Comparison of ENCODE assay signal across 39 cellular contexts in the genomic region with DNA sequence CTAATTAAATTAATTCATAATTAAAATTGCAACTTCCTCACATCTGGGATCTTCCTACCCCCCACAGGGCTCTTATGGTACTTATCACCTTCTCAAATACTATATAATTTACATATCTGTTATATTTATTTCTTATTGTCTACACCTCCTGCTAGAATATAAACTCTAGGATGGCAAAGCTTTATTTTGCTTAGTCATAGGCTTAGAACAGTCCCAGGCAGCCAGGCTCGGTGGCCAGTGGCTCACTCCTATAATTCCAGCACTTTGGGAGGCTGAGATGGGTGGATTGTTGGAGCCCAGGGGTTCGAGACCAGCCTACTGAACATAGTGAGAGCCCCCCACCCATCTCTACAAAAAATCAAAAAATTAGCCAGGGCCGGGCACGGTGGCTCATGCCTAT. TPM values are rescaled to one million over a fixed set of nuclear protein-coding genes. Genes with fewer than 3 reads are reported as not detected.
"Had no signal": no experiment of that assay in that cellular context is flagged by ENCODE, and none has a peak within 500 bp of the region (broad histone marks: within the 10 kb centered on the region; RNA-seq: fewer than 3 reads in every experiment).

No MANE protein-coding gene starts in this region.

- H3K27ac Mint-ChIP-seq: activated B cell treated with CpG ODN at 0.5 μM for 24 hours; activated CD4-positive, alpha-beta memory T cell treated with anti-CD3 and anti-CD28 coated beads for 36 hours; activated CD4-positive, alpha-beta T cell treated with anti-CD3 and anti-CD28 coated beads, Interleukin-2, amount 10 ng/mL, durations not matched to agents 24 days and 14 days; activated CD8-positive, alpha-beta T cell treated with anti-CD3 and anti-CD28 coated beads for 36 hours; activated naive CD4-positive, alpha-beta T cell treated with anti-CD3 and anti-CD28 coated beads for 36 hours; activated naive CD8-positive, alpha-beta T cell; activated naive CD8-positive, alpha-beta T cell treated with anti-CD3 and anti-CD28 coated beads, Interleukin-2, amount 10 ng/mL, durations not matched to agents 7 days and 5 days; activated naive CD8-positive, alpha-beta T cell treated with anti-CD3 and anti-CD28 coated beads, Interleukin-2, amount 50 U/mL, for 24 hours; activated T-cell treated with anti-CD3 and anti-CD28 coated beads, Interleukin-2, amount 50 U/mL, for 72 hours; activated T-helper 1 cell treated with anti-CD3 and anti-CD28 coated beads, Interleukin-12 subunit alpha, Interleukin-12 subunit beta, Interleukin-2, Interleukin-4 antibody, amounts not matched to agents 30 ng/mL and 10 ng/mL and 1 ng/mL, durations not matched to agents 14 hours and 24 hours and 36 hours; activated T-helper 17 cell treated with anti-CD3 and anti-CD28 coated beads, Interleukin-2, amount 50 U/mL, for 72 hours; brain; T-helper 1 cell treated with Interleukin-12 subunit alpha and Interleukin-12 subunit beta and Interleukin-4 antibody, amounts not matched to agents 30 μg/mL and 1 μg/mL, for 36 hours; T-helper 2 cell treated with Interferon-gamma antibody and Interleukin-4, amounts not matched to agents 5 μg/mL and 100 μg/mL, for 36 hours had no signal

- FAIRE-seq: bronchial epithelial cell, TTC549 had no signal

- H3K4me1 ChIP-seq: ascending aorta had no signal

- H3K36me3 Mint-ChIP-seq: activated CD4-positive, alpha-beta memory T cell treated with anti-CD3 and anti-CD28 coated beads for 36 hours had no signal

- H3K4me1 Mint-ChIP-seq: activated B cell treated with CpG ODN at 0.5 μM for 24 hours; activated CD4-positive, alpha-beta T cell treated with anti-CD3 and anti-CD28 coated beads, Interleukin-2, amount 10 ng/mL, durations not matched to agents 24 days and 14 days; activated naive CD8-positive, alpha-beta T cell treated with anti-CD3 and anti-CD28 coated beads, Interleukin-2, amount 10 ng/mL, durations not matched to agents 7 days and 5 days; activated naive CD8-positive, alpha-beta T cell treated with anti-CD3 and anti-CD28 coated beads, Interleukin-2, amount 50 U/mL, for 24 hours; activated T-helper 17 cell treated with anti-CD3 and anti-CD28 coated beads, Interleukin-2, amount 50 U/mL, for 72 hours; brain; central memory CD8-positive, alpha-beta T cell had no signal

- H3K27me3 ChIP-seq: ascending aorta, cardiac muscle cell had no signal

- ATAC-seq: activated CD8-positive, alpha-beta T cell treated with anti-CD3 and anti-CD28 coated beads for 36 hours; activated naive CD8-positive, alpha-beta T cell treated with anti-CD3 and anti-CD28 coated beads, Interleukin-2, amount 50 U/mL, for 24 hours; activated T-cell treated with anti-CD3 and anti-CD28 coated beads, Interleukin-2, amount 50 U/mL, for 4 hours; activated T-cell treated with anti-CD3 and anti-CD28 coated beads, Interleukin-2, amount 50 U/mL, for 72 hours; activated T-helper 17 cell treated with anti-CD3 and anti-CD28 coated beads, Interleukin-2, amount 50 U/mL, for 72 hours had no signal

- H3K9me3 Mint-ChIP-seq: activated CD8-positive, alpha-beta T cell treated with anti-CD3 and anti-CD28 coated beads for 36 hours; activated T-cell treated with anti-CD3 and anti-CD28 coated beads, Interleukin-2, amount 50 U/mL, for 4 hours; central memory CD8-positive, alpha-beta T cell had no signal

- DNase-seq: activated B cell treated with CpG ODN at 0.5 μM for 24 hours; activated CD4-positive, alpha-beta memory T cell treated with anti-CD3 and anti-CD28 coated beads for 36 hours; activated CD4-positive, alpha-beta T cell treated with anti-CD3 and anti-CD28 coated beads for 4 hours; activated CD4-positive, alpha-beta T cell treated with anti-CD3 and anti-CD28 coated beads, Interleukin-2, amount 10 ng/mL, durations not matched to agents 24 days and 14 days; activated CD4-positive, alpha-beta T cell treated with anti-CD3 and anti-CD28 coated beads, Interleukin-2, amount 50 U/mL, for 1 hour; activated CD4-positive, alpha-beta T cell treated with anti-CD3 and anti-CD28 coated beads, Interleukin-2, amount 50 U/mL, for 4 hours; activated CD4-positive, CD25-positive, alpha-beta regulatory T cell treated with anti-CD3 and anti-CD28 coated beads, Interleukin-2, amount 50 U/mL, for 72 hours; activated CD8-positive, alpha-beta memory T cell treated with anti-CD3 and anti-CD28 coated beads, Interleukin-2, amount 50 U/mL, for 4 hours; activated CD8-positive, alpha-beta T cell treated with anti-CD3 and anti-CD28 coated beads for 36 hours; activated effector memory CD4-positive, alpha-beta T cell treated with anti-CD3 and anti-CD28 coated beads, Interleukin-2, amount 50 U/mL, for 16 hours; activated gamma-delta T cell treated with Interleukin-2 at 50 U/mL for 16 hours; activated naive CD4-positive, alpha-beta T cell; activated naive CD4-positive, alpha-beta T cell treated with anti-CD3 and anti-CD28 coated beads for 36 hours; activated naive CD4-positive, alpha-beta T cell treated with anti-CD3 and anti-CD28 coated beads, Interleukin-2, amount 50 U/mL, for 16 hours; activated naive CD8-positive, alpha-beta T cell treated with anti-CD3 and anti-CD28 coated beads, Interleukin-2, amount 10 ng/mL, durations not matched to agents 7 days and 5 days; activated naive CD8-positive, alpha-beta T cell treated with anti-CD3 and anti-CD28 coated beads, Interleukin-2, amount 50 U/mL, for 24 hours; activated T-cell treated with anti-CD3 and anti-CD28 coated beads for 4 hours; activated T-cell treated with anti-CD3 and anti-CD28 coated beads, Interleukin-2, amount 50 U/mL, for 1 hour; activated T-cell treated with anti-CD3 and anti-CD28 coated beads, Interleukin-2, amount 50 U/mL, for 4 hours; activated T-cell treated with anti-CD3 and anti-CD28 coated beads, Interleukin-2, amount 50 U/mL, for 72 hours; amygdala; anterior cingulate cortex; caudate nucleus; cerebellar nuclear complex; T-helper 1 cell; T-helper 2 cell; T-helper 9 cell had no signal

- H3K4me3 ChIP-seq: ascending aorta, cardiac muscle cell had no signal

- H3K27ac ChIP-seq: ascending aorta, cardiac muscle cell, VCaP had no signal

- H3K4me3 Mint-ChIP-seq: activated B cell treated with CpG ODN at 0.5 μM for 24 hours; activated CD4-positive, alpha-beta memory T cell treated with anti-CD3 and anti-CD28 coated beads for 36 hours; activated CD4-positive, alpha-beta T cell treated with anti-CD3 and anti-CD28 coated beads, Interleukin-2, amount 10 ng/mL, durations not matched to agents 24 days and 14 days; activated CD8-positive, alpha-beta T cell treated with anti-CD3 and anti-CD28 coated beads for 36 hours; activated naive CD4-positive, alpha-beta T cell treated with anti-CD3 and anti-CD28 coated beads for 36 hours; activated naive CD8-positive, alpha-beta T cell; activated naive CD8-positive, alpha-beta T cell treated with anti-CD3 and anti-CD28 coated beads, Interleukin-2, amount 10 ng/mL, durations not matched to agents 7 days and 5 days; activated naive CD8-positive, alpha-beta T cell treated with anti-CD3 and anti-CD28 coated beads, Interleukin-2, amount 50 U/mL, for 24 hours; activated T-cell treated with anti-CD3 and anti-CD28 coated beads, Interleukin-2, amount 50 U/mL, for 4 hours; activated T-cell treated with anti-CD3 and anti-CD28 coated beads, Interleukin-2, amount 50 U/mL, for 72 hours; activated T-helper 1 cell treated with anti-CD3 and anti-CD28 coated beads, Interleukin-12 subunit alpha, Interleukin-12 subunit beta, Interleukin-2, Interleukin-4 antibody, amounts not matched to agents 30 ng/mL and 10 ng/mL and 1 ng/mL, durations not matched to agents 14 hours and 24 hours and 36 hours; activated T-helper 17 cell treated with anti-CD3 and anti-CD28 coated beads, Interleukin-2, amount 50 U/mL, for 72 hours; brain; central memory CD8-positive, alpha-beta T cell; T-helper 1 cell treated with Interleukin-12 subunit alpha and Interleukin-12 subunit beta and Interleukin-4 antibody, amounts not matched to agents 30 μg/mL and 1 μg/mL, for 36 hours; T-helper 2 cell treated with Interferon-gamma antibody and Interleukin-4, amounts not matched to agents 5 μg/mL and 100 μg/mL, for 36 hours had no signal

- H3K36me3 ChIP-seq: ascending aorta, cardiac muscle cell had no signal

- H3K27me3 Mint-ChIP-seq: activated B cell treated with CpG ODN at 0.5 μM for 24 hours; activated CD4-positive, alpha-beta memory T cell treated with anti-CD3 and anti-CD28 coated beads for 36 hours; activated CD8-positive, alpha-beta T cell treated with anti-CD3 and anti-CD28 coated beads for 36 hours; activated naive CD8-positive, alpha-beta T cell; activated T-helper 17 cell treated with anti-CD3 and anti-CD28 coated beads, Interleukin-2, amount 50 U/mL, for 72 hours; central memory CD8-positive, alpha-beta T cell had no signal

RNA-seq across cellular contexts. Expression of gene TNFRSF1B, which starts 53.0 kb away (rescaled TPM):
- polyA plus RNA-seq: cardiac muscle cell had no signal
